17 cellular contexts compared by ENCODE assay signal in the genomic region with DNA sequence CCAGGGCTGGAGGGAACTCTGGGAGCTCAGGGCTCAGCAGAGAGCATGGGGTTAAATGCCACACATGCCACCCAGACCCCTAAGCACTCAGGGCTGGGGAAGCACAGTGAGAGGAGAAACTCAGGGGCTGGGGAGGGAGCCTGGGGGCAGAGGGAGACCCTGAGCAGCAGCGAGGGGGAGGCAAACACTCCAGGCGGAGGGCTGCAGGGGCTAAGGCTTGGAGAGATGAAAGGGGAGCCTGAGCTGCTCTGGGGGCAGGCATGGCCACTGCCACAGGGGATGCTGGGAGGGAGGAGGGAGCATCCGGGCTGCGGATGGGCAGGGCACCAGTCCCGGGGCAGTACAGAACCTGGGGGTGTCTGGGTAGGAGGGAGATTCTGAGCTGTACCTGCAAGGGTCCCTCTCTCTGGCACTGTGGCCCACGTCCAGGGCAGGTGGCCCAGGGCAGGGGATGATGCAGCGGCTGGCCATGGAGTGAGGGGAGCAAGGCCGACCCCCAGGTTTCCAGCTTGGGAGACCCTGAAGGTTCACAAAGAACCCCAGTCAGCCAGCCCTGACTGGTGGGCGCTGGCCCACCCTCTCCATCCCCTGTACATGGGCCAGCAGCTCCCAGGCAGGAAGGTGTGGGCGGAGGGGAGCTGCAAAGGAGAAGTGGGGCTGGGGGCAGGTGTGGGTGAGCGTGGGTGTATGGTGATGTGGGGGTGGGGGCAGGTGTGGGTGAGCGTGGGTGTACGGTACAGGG. TPM values are rescaled to one million over a fixed set of nuclear protein-coding genes. Genes with fewer than 3 reads are reported as not detected.
DNase-seq lines count a peak whose midpoint lies in the region; ATAC-seq, FAIRE-seq and TF ChIP-seq lines count a peak whose summit lies in the region.
"Had no signal": no experiment of that assay in that cellular context is flagged by ENCODE, and none has a peak within 500 bp of the region (broad histone marks: within the 10 kb centered on the region; RNA-seq: fewer than 3 reads in every experiment).

No MANE protein-coding gene starts in this region.

- H4K20me1 ChIP-seq in Karpas-422 (ENCODE audit: insufficient read depth, low read depth, low read length) (peaks cover 5% of the 10 kb centered on the region; the same call in 1 of the 2 replicates), K562 (replicated peaks; ENCODE audit: control insufficient read depth, insufficient read depth, low read length) (no peaks in the 10 kb centered on the region)

- CTCF ChIA-PET in activated CD8-positive, alpha-beta T cell treated with anti-CD3 and anti-CD28 coated beads for 36 hours (lab: Charles Lee) = interaction anchor here (5.6 kb wide), 1 partner anchor 10 kb away, joined by 62 read pairs; no protein-coding TSS in a partner anchor
- CTCF ChIA-PET in activated CD8-positive, alpha-beta T cell treated with anti-CD3 and anti-CD28 coated beads, Interleukin-2, amount 10 ng/mL, durations not matched to agents 7 days and 5 days (lab: Charles Lee) = interaction anchor here (1.3 to 1.5 kb wide), 2 partner anchors 12 to 231 kb away, joined by 5 to 6 read pairs; no protein-coding TSS in a partner anchor
- CTCF ChIA-PET in K562 (lab: Yijun Ruan, JAX; ENCODE audit: low intra/inter-chr PET ratio) = no interaction called here

- POLR2A ChIA-PET in activated CD8-positive, alpha-beta T cell treated with anti-CD3 and anti-CD28 coated beads for 36 hours (lab: Charles Lee) = interaction anchor here (0.7 to 11.9 kb wide), 8 partner anchors 9 to 231 kb away, joined by 3 to 134 read pairs (median 3); partner anchors contain the start of gene CENPM
- POLR2A ChIA-PET in activated CD8-positive, alpha-beta T cell treated with anti-CD3 and anti-CD28 coated beads, Interleukin-2, amount 10 ng/mL, durations not matched to agents 7 days and 5 days (lab: Charles Lee) = interaction anchor here (1.0 to 2.0 kb wide), 3 partner anchors 9 to 12 kb away, joined by 3 to 7 read pairs (median 6); no protein-coding TSS in a partner anchor
- POLR2A ChIA-PET in K562 (lab: Yijun Ruan, JAX) = interaction anchor here (0.6 to 1.1 kb wide), 3 partner anchors 9 to 111 kb away, joined by 3 read pairs; no protein-coding TSS in a partner anchor

- no peak for FAIRE-seq in K562 (lab: Jason Lieb, UNC)
- FAIRE-seq: A549, islet of Langerhans had no signal

- no peak overlapping the region for H3K4me3 Mint-ChIP-seq in activated CD8-positive, alpha-beta T cell treated with anti-CD3 and anti-CD28 coated beads for 36 hours
- no peak overlapping the region for H3K4me3 Mint-ChIP-seq in activated CD8-positive, alpha-beta T cell treated with anti-CD3 and anti-CD28 coated beads, Interleukin-2, amount 10 ng/mL, durations not matched to agents 7 days and 5 days
- H3K4me3 Mint-ChIP-seq in stimulated activated naive B cell treated with anti-CD40 and anti-IgM and Interleukin-4, amounts not matched to agents 10 μg/mL and 1 μg/mL and 100 μg/mL, for 72 hours = peak overlapping the region; percentile 74 to 84

- H3K36me3 ChIP-seq in Karpas-422 (ENCODE audit: insufficient read depth, low read length) = peaks cover 8% of the 10 kb centered on the region; the same call in 1 of the 2 replicates
- no peaks in the 10 kb centered on the region for H3K36me3 ChIP-seq in K562 (ENCODE audit: control insufficient read depth, insufficient read depth, low read length)
- no peaks in the 10 kb centered on the region for H3K36me3 ChIP-seq in esophagus squamous epithelium
- H3K36me3 ChIP-seq: upper lobe of left lung had no signal

- no peaks in the 10 kb centered on the region for H3K27me3 ChIP-seq in Karpas-422 (ENCODE audit: low read length)
- no peaks in the 10 kb centered on the region for H3K27me3 ChIP-seq in K562 (ENCODE audit: control insufficient read depth in 2 of 2, insufficient read depth in 2 of 2, low read length in 2 of 2)
- peaks cover 0 to 24% (median 1%) of the 10 kb centered on the region in 4 donors for H3K27me3 ChIP-seq in esophagus squamous epithelium

- H3K27ac ChIP-seq in Karpas-422 (ENCODE audit: low read length) (peak overlapping the region; percentile 100), K562 (ENCODE audit: extremely low read depth, low read depth, low read length) (no peak overlapping the region), esophagus squamous epithelium (no peak overlapping the region)
- H3K27ac ChIP-seq: A549, upper lobe of left lung had no signal

- no peaks in the 10 kb centered on the region for H3K36me3 Mint-ChIP-seq in activated CD8-positive, alpha-beta T cell treated with anti-CD3 and anti-CD28 coated beads for 36 hours (ENCODE audit: low read depth)
- H3K36me3 Mint-ChIP-seq in activated CD8-positive, alpha-beta T cell treated with anti-CD3 and anti-CD28 coated beads, Interleukin-2, amount 10 ng/mL, durations not matched to agents 7 days and 5 days (ENCODE audit: low read depth) = no peaks in the 10 kb centered on the region
- peaks cover 16 to 21% of the 10 kb centered on the region in 2 donors for H3K36me3 Mint-ChIP-seq in stimulated activated naive B cell treated with anti-CD40 and anti-IgM and Interleukin-4, amounts not matched to agents 10 μg/mL and 1 μg/mL and 100 μg/mL, for 72 hours
- H3K36me3 Mint-ChIP-seq: CD4-positive, alpha-beta memory T cell had no signal

- H3K9me1 ChIP-seq in K562 (ENCODE audit: control insufficient read depth, insufficient read depth, low read length) = no peaks in the 10 kb centered on the region

- no peak for TF ChIP-seq EP300 in K562 (IDR thresholded peaks at IDR 0.05; ENCODE audit: low read length)

- peaks cover 2% of the 10 kb centered on the region for H3K27me3 Mint-ChIP-seq in activated CD8-positive, alpha-beta T cell treated with anti-CD3 and anti-CD28 coated beads for 36 hours
- H3K27me3 Mint-ChIP-seq in activated CD8-positive, alpha-beta T cell treated with anti-CD3 and anti-CD28 coated beads, Interleukin-2, amount 10 ng/mL, durations not matched to agents 7 days and 5 days (ENCODE audit: low read depth) = peaks cover 10% of the 10 kb centered on the region
- H3K27me3 Mint-ChIP-seq in stimulated activated naive B cell treated with anti-CD40 and anti-IgM and Interleukin-4, amounts not matched to agents 10 μg/mL and 1 μg/mL and 100 μg/mL, for 72 hours = no peaks in the 10 kb centered on the region
- H3K27me3 Mint-ChIP-seq: CD4-positive, alpha-beta memory T cell had no signal

- H3K9me3 Mint-ChIP-seq in activated CD8-positive, alpha-beta T cell treated with anti-CD3 and anti-CD28 coated beads for 36 hours = no peaks in the 10 kb centered on the region
- no peaks in the 10 kb centered on the region for H3K9me3 Mint-ChIP-seq in activated CD8-positive, alpha-beta T cell treated with anti-CD3 and anti-CD28 coated beads, Interleukin-2, amount 10 ng/mL, durations not matched to agents 7 days and 5 days (ENCODE audit: insufficient read depth)
- no peaks in the 10 kb centered on the region for H3K9me3 Mint-ChIP-seq in stimulated activated naive B cell treated with anti-CD40 and anti-IgM and Interleukin-4, amounts not matched to agents 10 μg/mL and 1 μg/mL and 100 μg/mL, for 72 hours

- in situ Hi-C loops in K562 (cut with MboI) = no loop called here

- BruUV-seq in K562 (replicated peaks; lab: Mats Ljungman, UMichigan) = no TSS peak

- peaks cover 27% of the 10 kb centered on the region for H3K4me1 Mint-ChIP-seq in activated CD8-positive, alpha-beta T cell treated with anti-CD3 and anti-CD28 coated beads for 36 hours (ENCODE audit: low read depth)
- peaks cover 10% of the 10 kb centered on the region for H3K4me1 Mint-ChIP-seq in activated CD8-positive, alpha-beta T cell treated with anti-CD3 and anti-CD28 coated beads, Interleukin-2, amount 10 ng/mL, durations not matched to agents 7 days and 5 days (ENCODE audit: low read depth)
- peaks cover 53 to 83% of the 10 kb centered on the region in 2 donors for H3K4me1 Mint-ChIP-seq in stimulated activated naive B cell treated with anti-CD40 and anti-IgM and Interleukin-4, amounts not matched to agents 10 μg/mL and 1 μg/mL and 100 μg/mL, for 72 hours

- H3K4me3 ChIP-seq in Karpas-422 (ENCODE audit: low read length) = peak overlapping the region; percentile 23; the same call in 1 of the 2 replicates
- H3K4me3 ChIP-seq in K562 = no peak overlapping the region
- H3K4me3 ChIP-seq in esophagus squamous epithelium = no peak overlapping the region
- H3K4me3 ChIP-seq: A549, lung, upper lobe of left lung had no signal

- H3K4me1 ChIP-seq in Karpas-422 (ENCODE audit: low read length) (peaks cover 91% of the 10 kb centered on the region), K562 (replicated peaks in 1 of 2; ENCODE audit: control insufficient read depth in 2 of 2, insufficient read depth in 2 of 2, low read length in 2 of 2) (peaks cover 6 to 70% of the 10 kb centered on the region in 2 experiments; a peak in 4 of 5 replicates), esophagus squamous epithelium (peaks cover 4 to 16% (median 12%) of the 10 kb centered on the region in 3 donors)
- H3K4me1 ChIP-seq: A549 had no signal

- peak overlapping the region; percentile 43 for H3K4me2 ChIP-seq in Karpas-422 (ENCODE audit: low read depth, low read length, poor library complexity, severe bottlenecking)
- no peak overlapping the region for H3K4me2 ChIP-seq in K562 (ENCODE audit: insufficient read depth, low read length)
- H3K4me2 ChIP-seq: A549, SK-N-SH had no signal

- H3K9me3 ChIP-seq in Karpas-422 (ENCODE audit: low read length) (no peaks in the 10 kb centered on the region), K562 (replicated peaks; ENCODE audit: control insufficient read depth, insufficient read depth, low read depth, low read length) (no peaks in the 10 kb centered on the region), esophagus squamous epithelium (no peaks in the 10 kb centered on the region)
- H3K9me3 ChIP-seq: A549, SK-N-SH, upper lobe of left lung had no signal

- H2AFZ ChIP-seq in Karpas-422 (ENCODE audit: low read length) (no peak overlapping the region), K562 (ENCODE audit: low read depth, low read length) (no peak overlapping the region)

- no peaks in the 10 kb centered on the region for H3K9me2 ChIP-seq in Karpas-422 (replicated peaks; ENCODE audit: insufficient read depth, low read length)
- H3K9me2 ChIP-seq: SK-N-SH had no signal

- no peak for ATAC-seq in activated CD8-positive, alpha-beta T cell treated with anti-CD3 and anti-CD28 coated beads for 36 hours
- no peak for ATAC-seq in activated CD8-positive, alpha-beta T cell treated with anti-CD3 and anti-CD28 coated beads, Interleukin-2, amount 10 ng/mL, durations not matched to agents 7 days and 5 days
- ATAC-seq in K562 (no peak), HG02623 (IDR thresholded peaks at IDR 0.05; ENCODE audit: unreplicated experiment) (no peak)
- no peak for ATAC-seq in stimulated activated naive B cell treated with anti-CD40 and anti-IgM and Interleukin-4, amounts not matched to agents 10 μg/mL and 1 μg/mL and 100 μg/mL, for 72 hours (replicated peaks)

- 77% methylated on average over 4 of the region's 13 CpGs for WGBS in K562 (ENCODE audit: insufficient coverage, low coverage, missing lambda C conversion rate)
- 49 to 70% methylated on average over 9 to 10 of the region's 13 CpGs for WGBS in esophagus squamous epithelium, 2 donors

- no peak for DNase-seq in activated CD8-positive, alpha-beta T cell treated with anti-CD3 and anti-CD28 coated beads for 36 hours
- no peak for DNase-seq in activated CD8-positive, alpha-beta T cell treated with anti-CD3 and anti-CD28 coated beads, Interleukin-2, amount 10 ng/mL, durations not matched to agents 7 days and 5 days
- DNase-seq in Karpas-422 (peak; percentile 74), K562 (ENCODE audit: extremely low read depth in 1 of 4, low spot score in 3 of 4) (no peak), hepatic stellate cell (ENCODE audit: low spot score) (no peak), esophagus squamous epithelium (lab: John Stamatoyannopoulos, UW) (no peak)
- no peak for DNase-seq in stimulated activated naive B cell treated with anti-CD40 and anti-IgM and Interleukin-4, amounts not matched to agents 10 μg/mL and 1 μg/mL and 100 μg/mL, for 72 hours
- DNase-seq: activated effector memory CD4-positive, alpha-beta T cell treated with anti-CD3 and anti-CD28 coated beads, Interleukin-2, amount 50 U/mL, for 16 hours; CD4-positive, alpha-beta memory T cell; NCI-H187 treated with DMSO at 0.1 percent for 48 hours; SK-N-SH; WERI-Rb-1 had no signal

- TF ChIP-seq RAD21 in K562 (CRISPR knock-in tag; conservative IDR thresholded peaks at IDR 0.05 in 1 of 2, IDR thresholded peaks at IDR 0.05 in 1 of 2) = no peak

- TF ChIP-seq POLR2A in K562 (conservative IDR thresholded peaks at IDR 0.05) = no peak
- no peak for TF ChIP-seq POLR2A in esophagus squamous epithelium (IDR thresholded peaks at IDR 0.05)

- H3K9ac ChIP-seq in Karpas-422 (ENCODE audit: low read length) = peak overlapping the region; percentile 99
- peak overlapping the region in 1 of 2 experiments; percentile 71; a peak in 1 of 4 replicates for H3K9ac ChIP-seq in K562 (ENCODE audit: insufficient read depth in 1 of 2, low read depth in 2 of 2, low read length in 2 of 2)
- H3K9ac ChIP-seq: SK-N-SH had no signal

- H3K79me2 ChIP-seq in Karpas-422 (ENCODE audit: low read length) = peaks cover 14% of the 10 kb centered on the region
- H3K79me2 ChIP-seq in K562 (ENCODE audit: control insufficient read depth, insufficient read depth, low read length) = no peaks in the 10 kb centered on the region

- H3K27ac Mint-ChIP-seq in activated CD8-positive, alpha-beta T cell treated with anti-CD3 and anti-CD28 coated beads for 36 hours = peak overlapping the region; percentile 27
- no peak overlapping the region for H3K27ac Mint-ChIP-seq in activated CD8-positive, alpha-beta T cell treated with anti-CD3 and anti-CD28 coated beads, Interleukin-2, amount 10 ng/mL, durations not matched to agents 7 days and 5 days
- peak overlapping the region; percentile 97 for H3K27ac Mint-ChIP-seq in stimulated activated naive B cell treated with anti-CD40 and anti-IgM and Interleukin-4, amounts not matched to agents 10 μg/mL and 1 μg/mL and 100 μg/mL, for 72 hours

- TF ChIP-seq CTCF in activated CD8-positive, alpha-beta T cell treated with anti-CD3 and anti-CD28 coated beads for 36 hours (IDR thresholded peaks at IDR 0.05) = no peak
- TF ChIP-seq CTCF in K562 (IDR thresholded peaks at IDR 0.05 in 2 of 3, conservative IDR thresholded peaks at IDR 0.05 in 1 of 3; ENCODE audit: insufficient read depth in 2 of 3, low read depth in 1 of 3, low read length in 3 of 3) (no peak), esophagus squamous epithelium (IDR thresholded peaks at IDR 0.05) (no peak)

- intact Hi-C loops in activated CD8-positive, alpha-beta T cell treated with anti-CD3 and anti-CD28 coated beads for 36 hours (cut with micrococcal nuclease) = no loop called here
- intact Hi-C loops in K562 (cut with micrococcal nuclease) = no loop called here
- intact Hi-C loops in esophagus squamous epithelium (cut with DNase I) = no loop called here

RNA-seq across cellular contexts. Expression of gene TNFRSF13C, which starts 2.0 kb away (rescaled TPM):
- total RNA-seq in activated CD8-positive, alpha-beta T cell treated with anti-CD3 and anti-CD28 coated beads for 36 hours = 1 to 10 TPM; 4.0 TPM
- 1 to 10 TPM; 1.2 to 1.6 TPM for total RNA-seq in activated CD8-positive, alpha-beta T cell treated with anti-CD3 and anti-CD28 coated beads, Interleukin-2, amount 10 ng/mL, durations not matched to agents 7 days and 5 days
- total RNA-seq in Karpas-422 (2014; rRNA removed; shearing (Covaris generic); ENCODE audit: low replicate concordance) = 130 and 141 TPM in 2 replicates
- total RNA-seq in K562 (2011; cell fraction: chromatin; rRNA removed; ENCODE audit: low replicate concordance) = 5.1 and 11.0 TPM in 2 replicates
- total RNA-seq in K562 (2011; cell fraction: nucleolus; rRNA removed) = 5.2 and 5.8 TPM in 2 replicates
- 6.7 and 7.9 TPM in 2 replicates for total RNA-seq in K562 (2011; cell fraction: nucleoplasm; rRNA removed)
- total RNA-seq in K562 (2014; rRNA removed) (0.50 and 0.69 TPM in 2 replicates), K562 (2014; rRNA removed; fragmentation: Illumina TruSeq; extraction: Trizol) (0.44 and 0.48 TPM in 2 replicates), K562 (2015; rRNA removed; fragmentation: Illumina TruSeq; extraction: Trizol) (0.30 and 0.47 TPM in 2 replicates), K562 (2021) (1.5 and 1.9 TPM in 2 replicates), esophagus squamous epithelium (1 to 10 TPM in 1 of 4 donors, under 1 TPM in 3; 0.19 to 1.9 (median 0.32) TPM)
- polyA plus RNA-seq in K562 (2011; rRNA removed) (0.53 and 1.3 TPM in 2 replicates), K562 (2014; fragmentation: Illumina TruSeq; extraction: Trizol) (0.59 and 0.66 TPM in 2 replicates), K562 (2014; fragmentation: Nextera tagmentation; extraction: Ambion mirVana) (under 1 TPM; 0.08 to 0.13 TPM), K562 (2014; rRNA removed) (1.1 and 1.3 TPM in 2 replicates)
- polyA plus RNA-seq in K562 (2011; cell fraction: cytosol; rRNA removed) = 0.79 and 0.86 TPM in 2 replicates
- 4.2 and 4.7 TPM in 2 replicates for polyA plus RNA-seq in K562 (2011; cell fraction: nucleus; rRNA removed)
- polyA plus RNA-seq in K562 (2012) = 0.68 and 1.4 TPM in 2 replicates
- 0.53 and 0.60 TPM in 2 replicates for polyA minus RNA-seq in K562 (2011; rRNA and poly(A)+ RNA removed)
- 0.57 and 0.91 TPM in 2 replicates for polyA minus RNA-seq in K562 (2011; cell fraction: cytosol; rRNA and poly(A)+ RNA removed)
- polyA minus RNA-seq in K562 (2011; cell fraction: nucleus; rRNA and poly(A)+ RNA removed) = 0.40 and 1.00 TPM in 2 replicates

RNA-seq across cellular contexts. Expression of gene SHISA8, which starts 13.7 kb away (rescaled TPM):
- 1 to 10 TPM; 2.3 to 2.7 TPM for total RNA-seq in activated CD8-positive, alpha-beta T cell treated with anti-CD3 and anti-CD28 coated beads for 36 hours
- total RNA-seq in activated CD8-positive, alpha-beta T cell treated with anti-CD3 and anti-CD28 coated beads, Interleukin-2, amount 10 ng/mL, durations not matched to agents 7 days and 5 days = not detected
- total RNA-seq in Karpas-422 (2014; rRNA removed; shearing (Covaris generic); ENCODE audit: low replicate concordance) = 3.2 and 6.5 TPM in 2 replicates
- 0.70 and 1.5 TPM in 2 replicates for total RNA-seq in K562 (2011; cell fraction: chromatin; rRNA removed; ENCODE audit: low replicate concordance)
- 2.4 and 5.5 TPM in 2 replicates for total RNA-seq in K562 (2011; cell fraction: nucleolus; rRNA removed)
- 1.5 and 2.1 TPM in 2 replicates for total RNA-seq in K562 (2011; cell fraction: nucleoplasm; rRNA removed)
- total RNA-seq in K562 (2014; rRNA removed) (1.1 and 1.4 TPM in 2 replicates), K562 (2014; rRNA removed; fragmentation: Illumina TruSeq; extraction: Trizol) (not detected in 2 replicates), K562 (2015; rRNA removed; fragmentation: Illumina TruSeq; extraction: Trizol) (not detected in 2 replicates), K562 (2021) (2.2 TPM in 2 replicates), esophagus squamous epithelium (not detected)
- polyA plus RNA-seq in K562 (2011; rRNA removed) (0.08 and 0.15 TPM in 2 replicates), K562 (2014; fragmentation: Illumina TruSeq; extraction: Trizol) (not detected in 2 replicates), K562 (2014; fragmentation: Nextera tagmentation; extraction: Ambion mirVana) (under 1 TPM in 1 of 2 experiments, not detected in 1; 0.07 TPM), K562 (2014; rRNA removed) (0.50 and 3.3 TPM in 2 replicates)
- 0.09 and 1.8 TPM in 2 replicates for polyA plus RNA-seq in K562 (2011; cell fraction: cytosol; rRNA removed)
- polyA plus RNA-seq in K562 (2011; cell fraction: nucleus; rRNA removed) = 2.7 and 8.7 TPM in 2 replicates
- polyA plus RNA-seq in K562 (2012) = 0.19 and 0.40 TPM in 2 replicates
- not detected in 2 replicates for polyA minus RNA-seq in K562 (2011; rRNA and poly(A)+ RNA removed)
- polyA minus RNA-seq in K562 (2011; cell fraction: cytosol; rRNA and poly(A)+ RNA removed) = not detected in 2 replicates
- 0.94 TPM in 1 of 2 replicates, not detected in the other for polyA minus RNA-seq in K562 (2011; cell fraction: nucleus; rRNA and poly(A)+ RNA removed)
- total RNA-seq: CD4-positive, alpha-beta memory T cell had no signal
- polyA plus RNA-seq: CD4-positive, alpha-beta memory T cell; SK-N-SH had no signal

RNA-seq across cellular contexts. Expression of gene CENPM, which starts 18.4 kb away (rescaled TPM):
- 10 to 100 TPM; 62.5 to 63.1 TPM for total RNA-seq in activated CD8-positive, alpha-beta T cell treated with anti-CD3 and anti-CD28 coated beads for 36 hours
- total RNA-seq in activated CD8-positive, alpha-beta T cell treated with anti-CD3 and anti-CD28 coated beads, Interleukin-2, amount 10 ng/mL, durations not matched to agents 7 days and 5 days = 10 to 100 TPM; 83.6 to 83.8 TPM
- total RNA-seq in Karpas-422 (2014; rRNA removed; shearing (Covaris generic); ENCODE audit: low replicate concordance) = 83.8 and 108 TPM in 2 replicates
- total RNA-seq in K562 (2011; cell fraction: chromatin; rRNA removed; ENCODE audit: low replicate concordance) = 59.7 and 128 TPM in 2 replicates
- 89.4 and 117 TPM in 2 replicates for total RNA-seq in K562 (2011; cell fraction: nucleolus; rRNA removed)
- 68.9 and 92.5 TPM in 2 replicates for total RNA-seq in K562 (2011; cell fraction: nucleoplasm; rRNA removed)
- total RNA-seq in K562 (2014; rRNA removed) = 67.7 and 77.1 TPM in 2 replicates
- 9.9 and 11.3 TPM in 2 replicates for total RNA-seq in K562 (2014; rRNA removed; fragmentation: Illumina TruSeq; extraction: Trizol)
- total RNA-seq in K562 (2015; rRNA removed; fragmentation: Illumina TruSeq; extraction: Trizol) = 32.3 and 33.8 TPM in 2 replicates
- total RNA-seq in K562 (2021) = 36.2 and 37.4 TPM in 2 replicates
- polyA plus RNA-seq in K562 (2011; rRNA removed) = 18.8 and 25.3 TPM in 2 replicates
- 25.2 and 56.0 TPM in 2 replicates for polyA plus RNA-seq in K562 (2011; cell fraction: cytosol; rRNA removed)
- polyA plus RNA-seq in K562 (2011; cell fraction: nucleus; rRNA removed) = 59.7 and 86.8 TPM in 2 replicates
- 43.0 and 48.0 TPM in 2 replicates for polyA plus RNA-seq in K562 (2012)
- polyA plus RNA-seq in K562 (2014; fragmentation: Illumina TruSeq; extraction: Trizol) = 23.6 and 41.3 TPM in 2 replicates
- 10 to 100 TPM; 19.3 to 36.7 TPM for polyA plus RNA-seq in K562 (2014; fragmentation: Nextera tagmentation; extraction: Ambion mirVana)
- 49.6 and 53.0 TPM in 2 replicates for polyA plus RNA-seq in K562 (2014; rRNA removed)
- polyA minus RNA-seq in K562 (2011; rRNA and poly(A)+ RNA removed) = 16.4 and 23.1 TPM in 2 replicates
- polyA minus RNA-seq in K562 (2011; cell fraction: cytosol; rRNA and poly(A)+ RNA removed) = 13.0 and 23.0 TPM in 2 replicates
- 37.2 and 46.0 TPM in 2 replicates for polyA minus RNA-seq in K562 (2011; cell fraction: nucleus; rRNA and poly(A)+ RNA removed)
- total RNA-seq in esophagus squamous epithelium = 10 to 100 TPM in 2 of 4 donors, 1 to 10 TPM in 2; 6.9 to 12.6 (median 10.5) TPM

RNA-seq across cellular contexts. Expression of gene SEPTIN3, which starts 40.7 kb away (rescaled TPM):
- total RNA-seq in activated CD8-positive, alpha-beta T cell treated with anti-CD3 and anti-CD28 coated beads for 36 hours = under 1 TPM; 0.20 to 0.36 TPM
- total RNA-seq in activated CD8-positive, alpha-beta T cell treated with anti-CD3 and anti-CD28 coated beads, Interleukin-2, amount 10 ng/mL, durations not matched to agents 7 days and 5 days = under 1 TPM; 0.21 to 0.37 TPM
- total RNA-seq in Karpas-422 (2014; rRNA removed; shearing (Covaris generic); ENCODE audit: low replicate concordance) = not detected in 2 replicates
- total RNA-seq in K562 (2011; cell fraction: chromatin; rRNA removed; ENCODE audit: low replicate concordance) = not detected in 2 replicates
- total RNA-seq in K562 (2011; cell fraction: nucleolus; rRNA removed) = not detected in 2 replicates
- not detected in 2 replicates for total RNA-seq in K562 (2011; cell fraction: nucleoplasm; rRNA removed)
- total RNA-seq in K562 (2014; rRNA removed) (not detected in 2 replicates), K562 (2014; rRNA removed; fragmentation: Illumina TruSeq; extraction: Trizol) (not detected in 2 replicates), K562 (2015; rRNA removed; fragmentation: Illumina TruSeq; extraction: Trizol) (not detected in 2 replicates), K562 (2021) (not detected in 2 replicates), esophagus squamous epithelium (1 to 10 TPM in 1 of 4 donors, under 1 TPM in 3; 0.04 to 1.1 (median 0.34) TPM)
- polyA plus RNA-seq in K562 (2011; rRNA removed) (0.06 and 0.08 TPM in 2 replicates), K562 (2014; fragmentation: Illumina TruSeq; extraction: Trizol) (not detected in 2 replicates), K562 (2014; fragmentation: Nextera tagmentation; extraction: Ambion mirVana) (not detected), K562 (2014; rRNA removed) (not detected in 2 replicates)
- 0.01 TPM in 1 of 2 replicates, not detected in the other for polyA plus RNA-seq in K562 (2011; cell fraction: cytosol; rRNA removed)
- 0.03 and 0.10 TPM in 2 replicates for polyA plus RNA-seq in K562 (2011; cell fraction: nucleus; rRNA removed)
- 0.01 and 0.04 TPM in 2 replicates for polyA plus RNA-seq in K562 (2012)
- polyA minus RNA-seq in K562 (2011; rRNA and poly(A)+ RNA removed) = 0.06 TPM in 1 of 2 replicates, not detected in the other
- polyA minus RNA-seq in K562 (2011; cell fraction: cytosol; rRNA and poly(A)+ RNA removed) = not detected in 2 replicates
- not detected in 2 replicates for polyA minus RNA-seq in K562 (2011; cell fraction: nucleus; rRNA and poly(A)+ RNA removed)
- polyA plus RNA-seq: CD4-positive, alpha-beta memory T cell had no signal

Comparison
In these comparisons a context has a peak if more than half of its experiments do, and no peak if none do; other contexts are left out.
1. H3K4me3 Mint-ChIP-seq: peak in stimulated activated naive B cell treated with anti-CD40 and anti-IgM and Interleukin-4, amounts not matched to agents 10 μg/mL and 1 μg/mL and 100 μg/mL, for 72 hours (2 of 2); none in activated CD8-positive, alpha-beta T cell treated with anti-CD3 and anti-CD28 coated beads for 36 hours (single experiment) and activated CD8-positive, alpha-beta T cell treated with anti-CD3 and anti-CD28 coated beads, Interleukin-2, amount 10 ng/mL, durations not matched to agents 7 days and 5 days (single experiment).
2. RNA of gene TNFRSF13C, which starts 2.0 kb away (total RNA-seq): 130 to 141 TPM in Karpas-422; 4.0 TPM in activated CD8-positive, alpha-beta T cell treated with anti-CD3 and anti-CD28 coated beads for 36 hours, 1.2 to 1.6 TPM in activated CD8-positive, alpha-beta T cell treated with anti-CD3 and anti-CD28 coated beads, Interleukin-2, amount 10 ng/mL, durations not matched to agents 7 days and 5 days, 0.30 to 11.0 TPM in K562 and 0.19 to 1.9 TPM in esophagus squamous epithelium; every median in the first group is over 10 times any median in the second.